Comparison of ENCODE assay signal across 8 cellular contexts in genomic region chr20:36461600-36462439, GRCh38.
A peak's percentile ranks its signal among the peaks of the same experiment; 100 is the strongest.
DNase-seq lines count a peak whose midpoint lies in the region; TF ChIP-seq lines count a peak whose summit lies in the region.

No MANE protein-coding gene starts in this region.

- CTCF ChIA-PET in OCI-LY7 (lab: Charles Lee; ENCODE audit: unreplicated experiment) = no interaction called here

- TF ChIP-seq CTCF in HFF-Myc (IDR thresholded peaks at IDR 0.05; ENCODE audit: low read depth, low read length, missing control alignments) (no peak), OCI-LY7 (conservative IDR thresholded peaks at IDR 0.05; ENCODE audit: low read length) (no peak), GM20000 (IDR thresholded peaks at IDR 0.05; ENCODE audit: extremely low read depth, missing control alignments) (no peak)

- no peaks in the 10 kb centered on the region for H3K9me3 ChIP-seq in OCI-LY7 (ENCODE audit: low read length)
- no peaks in the 10 kb centered on the region for H3K9me3 ChIP-seq in neuron (ENCODE audit: low read length)

- POLR2A ChIA-PET in OCI-LY7 (lab: Charles Lee) = interaction anchor here (0.5 to 2.0 kb wide), 2 partner anchors 11 to 22 kb away, joined by 3 to 7 read pairs; no protein-coding TSS in a partner anchor

- H2AFZ ChIP-seq in OCI-LY7 (ENCODE audit: low read length) (peak overlapping the region; percentile 43; the same call in 1 of the 2 replicates), neuron (ENCODE audit: low read depth, low read length) (no peak overlapping the region)

- H3K4me1 ChIP-seq in OCI-LY7 (ENCODE audit: insufficient read depth, low read length, poor library complexity, severe bottlenecking) = peaks cover 50% of the 10 kb centered on the region
- peaks cover 32% of the 10 kb centered on the region for H3K4me1 ChIP-seq in neuron (ENCODE audit: insufficient read depth, low read length)

- intact Hi-C loops in OCI-LY7 (cut with micrococcal nuclease; ENCODE audit: unreplicated experiment) = loop anchor here (5.0 kb wide), 2 partner anchors 110 to 145 kb away; partner anchors contain the start of genes RAB5IF and TGIF2

- DNase-seq in G401 (ENCODE audit: low spot score) (peak; percentile 30), HFF-Myc (ENCODE audit: extremely low read depth, low read depth) (no peak), OCI-LY7 (ENCODE audit: low spot score) (peak; percentile 60), globus pallidus (ENCODE audit: low spot score) (peak; percentile 59), cortex of kidney (lab: John Stamatoyannopoulos, UW) (no peak), GM20000 (ENCODE audit: low spot score) (no peak)
- peak; percentile 27 for DNase-seq in activated gamma-delta T cell treated with anti-CD3 and anti-CD28 coated beads, Interleukin-2, amount 50 U/mL, for 16 hours (ENCODE audit: low read depth)

- H3K27me3 ChIP-seq in neuron (ENCODE audit: insufficient read depth, low read length) = no peaks in the 10 kb centered on the region

- H3K9me2 ChIP-seq in OCI-LY7 (ENCODE audit: insufficient read depth, low read length) = no peaks in the 10 kb centered on the region

- peak overlapping the region; percentile 100 for H3K4me2 ChIP-seq in OCI-LY7 (ENCODE audit: low read length)

- in situ Hi-C loops in G401 (cut with HindIII; ENCODE audit: low sequenced_read_pairs) = no loop called here

- H3K36me3 ChIP-seq in OCI-LY7 (ENCODE audit: insufficient read depth, low read length) (no peaks in the 10 kb centered on the region), neuron (ENCODE audit: insufficient read depth, low read length) (no peaks in the 10 kb centered on the region)

- H3K27ac ChIP-seq in OCI-LY7 (ENCODE audit: low read depth, low read length, poor library complexity, severe bottlenecking) = peak overlapping the region; percentile 71

- BruUV-seq in OCI-LY7 (replicated peaks; lab: Mats Ljungman, UMichigan) = no TSS peak

- peaks cover 34% of the 10 kb centered on the region; the same call in 1 of the 2 replicates for H3K79me2 ChIP-seq in OCI-LY7 (ENCODE audit: insufficient read depth, low read depth, low read length)

- H3K4me3 ChIP-seq in HFF-Myc (replicated peaks; ENCODE audit: low read depth, low read length) = peak overlapping the region; percentile 90
- H3K4me3 ChIP-seq in OCI-LY7 (ENCODE audit: low read depth, low read length, poor library complexity, severe bottlenecking) = peak overlapping the region; percentile 96
- H3K4me3 ChIP-seq in neuron (ENCODE audit: low read length) = peak overlapping the region; percentile 98

- H4K20me1 ChIP-seq in OCI-LY7 (ENCODE audit: insufficient read depth, low read length) = no peaks in the 10 kb centered on the region

Comparison
In these comparisons a context has a peak if more than half of its experiments do, and no peak if none do; other contexts are left out.
1. DNase-seq: peak in G401 (single experiment), OCI-LY7 (single experiment), activated gamma-delta T cell treated with anti-CD3 and anti-CD28 coated beads, Interleukin-2, amount 50 U/mL, for 16 hours (single experiment) and globus pallidus (single experiment); none in HFF-Myc (single experiment), cortex of kidney (single experiment) and GM20000 (single experiment).
2. Peak in every context shown above with its lines, with median percentiles within 50 percentile points of each other: H3K4me3 ChIP-seq.